In the genomic region with DNA sequence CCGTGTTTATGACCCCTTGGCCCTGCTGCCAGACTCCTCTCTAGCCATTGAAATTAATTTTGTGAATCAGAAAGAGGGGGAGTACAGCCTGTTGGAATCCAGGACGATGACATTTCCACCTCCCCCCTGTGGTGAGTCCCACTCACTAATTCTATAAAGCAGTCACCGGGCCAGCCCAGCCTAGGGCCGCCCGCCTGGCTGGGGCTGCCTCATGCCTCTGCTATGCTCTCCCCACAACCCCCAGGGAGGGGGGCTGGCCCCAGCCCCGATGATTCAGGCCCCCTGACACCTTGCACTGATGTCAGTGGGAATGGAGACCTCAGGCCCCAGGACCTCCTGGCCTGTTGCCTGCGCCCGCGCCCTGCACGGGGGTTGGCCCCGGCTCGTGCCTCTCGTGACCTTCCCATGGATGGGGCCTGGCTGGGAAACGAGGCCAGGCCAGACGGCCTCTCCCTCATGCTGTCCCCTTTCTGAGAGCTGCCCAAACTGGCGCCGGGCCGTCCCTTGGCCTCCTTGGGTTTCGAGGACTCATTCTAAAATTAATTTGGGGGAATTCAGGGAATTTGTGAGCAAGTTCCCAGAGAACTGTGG, we compare ENCODE assay signal across 1 cellular context.
TF ChIP-seq lines count a peak whose summit lies in the region.

No MANE protein-coding gene starts in this region.

TF ChIP-seq in SK-N-SH, 30 proteins besides CTCF, POLR2A, EP300 and RAD21 (continued from another document):
- TF ChIP-seq, protein P1, sequence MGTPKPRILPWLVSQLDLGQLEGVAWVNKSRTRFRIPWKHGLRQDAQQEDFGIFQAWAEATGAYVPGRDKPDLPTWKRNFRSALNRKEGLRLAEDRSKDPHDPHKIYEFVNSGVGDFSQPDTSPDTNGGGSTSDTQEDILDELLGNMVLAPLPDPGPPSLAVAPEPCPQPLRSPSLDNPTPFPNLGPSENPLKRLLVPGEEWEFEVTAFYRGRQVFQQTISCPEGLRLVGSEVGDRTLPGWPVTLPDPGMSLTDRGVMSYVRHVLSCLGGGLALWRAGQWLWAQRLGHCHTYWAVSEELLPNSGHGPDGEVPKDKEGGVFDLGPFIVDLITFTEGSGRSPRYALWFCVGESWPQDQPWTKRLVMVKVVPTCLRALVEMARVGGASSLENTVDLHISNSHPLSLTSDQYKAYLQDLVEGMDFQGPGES (IDR thresholded peaks at IDR 0.05; ENCODE audit: low read depth, low read length) = no peak
- TF ChIP-seq RCOR1 (IDR thresholded peaks at IDR 0.05; ENCODE audit: low read length) (peak; percentile 74; the same call in 1 of the 2 replicates), CHD2 (IDR thresholded peaks at IDR 0.05; ENCODE audit: low read length, partially characterized antibody) (peak; percentile 6), JUND (IDR thresholded peaks at IDR 0.05) (peak; percentile 100), MXI1 (IDR thresholded peaks at IDR 0.05; ENCODE audit: low read depth, low read length) (no peak), ELF1 (IDR thresholded peaks at IDR 0.05) (no peak), GATA2 (CRISPR knock-in tag; IDR thresholded peaks at IDR 0.05) (no peak), FOXM1 (IDR thresholded peaks at IDR 0.05; ENCODE audit: low read depth) (peak; percentile 95), YY1 (IDR thresholded peaks at IDR 0.05; ENCODE audit: low read depth) (peak; percentile 62; the same call in 1 of the 2 replicates), POLR2AphosphoS5 (IDR thresholded peaks at IDR 0.05; ENCODE audit: low read depth, low read length) (peak; percentile 81; the same call in 1 of the 2 replicates), MEF2A (IDR thresholded peaks at IDR 0.05; ENCODE audit: borderline replicate concordance, low read depth) (peak; percentile 77; the same call in 1 of the 2 replicates), SMC3 (IDR thresholded peaks at IDR 0.05; ENCODE audit: low read depth, low read length) (no peak), RFX5 (IDR thresholded peaks at IDR 0.05; ENCODE audit: low read length) (no peak), NRF1 (IDR thresholded peaks at IDR 0.05; ENCODE audit: low read depth, low read length) (no peak)
- TF ChIP-seq, protein P2, sequence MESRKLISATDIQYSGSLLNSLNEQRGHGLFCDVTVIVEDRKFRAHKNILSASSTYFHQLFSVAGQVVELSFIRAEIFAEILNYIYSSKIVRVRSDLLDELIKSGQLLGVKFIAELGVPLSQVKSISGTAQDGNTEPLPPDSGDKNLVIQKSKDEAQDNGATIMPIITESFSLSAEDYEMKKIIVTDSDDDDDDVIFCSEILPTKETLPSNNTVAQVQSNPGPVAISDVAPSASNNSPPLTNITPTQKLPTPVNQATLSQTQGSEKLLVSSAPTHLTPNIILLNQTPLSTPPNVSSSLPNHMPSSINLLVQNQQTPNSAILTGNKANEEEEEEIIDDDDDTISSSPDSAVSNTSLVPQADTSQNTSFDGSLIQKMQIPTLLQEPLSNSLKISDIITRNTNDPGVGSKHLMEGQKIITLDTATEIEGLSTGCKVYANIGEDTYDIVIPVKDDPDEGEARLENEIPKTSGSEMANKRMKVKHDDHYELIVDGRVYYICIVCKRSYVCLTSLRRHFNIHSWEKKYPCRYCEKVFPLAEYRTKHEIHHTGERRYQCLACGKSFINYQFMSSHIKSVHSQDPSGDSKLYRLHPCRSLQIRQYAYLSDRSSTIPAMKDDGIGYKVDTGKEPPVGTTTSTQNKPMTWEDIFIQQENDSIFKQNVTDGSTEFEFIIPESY (IDR thresholded peaks at IDR 0.05; ENCODE audit: borderline replicate concordance, low read depth) = peak; percentile 92; the same call in 1 of the 2 replicates
- TF ChIP-seq, protein P3, sequence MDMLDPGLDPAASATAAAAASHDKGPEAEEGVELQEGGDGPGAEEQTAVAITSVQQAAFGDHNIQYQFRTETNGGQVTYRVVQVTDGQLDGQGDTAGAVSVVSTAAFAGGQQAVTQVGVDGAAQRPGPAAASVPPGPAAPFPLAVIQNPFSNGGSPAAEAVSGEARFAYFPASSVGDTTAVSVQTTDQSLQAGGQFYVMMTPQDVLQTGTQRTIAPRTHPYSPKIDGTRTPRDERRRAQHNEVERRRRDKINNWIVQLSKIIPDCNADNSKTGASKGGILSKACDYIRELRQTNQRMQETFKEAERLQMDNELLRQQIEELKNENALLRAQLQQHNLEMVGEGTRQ (IDR thresholded peaks at IDR 0.05; ENCODE audit: borderline replicate concordance, low read depth, low read length) = no peak
